8 cellular contexts compared by ENCODE assay signal in the genomic region with DNA sequence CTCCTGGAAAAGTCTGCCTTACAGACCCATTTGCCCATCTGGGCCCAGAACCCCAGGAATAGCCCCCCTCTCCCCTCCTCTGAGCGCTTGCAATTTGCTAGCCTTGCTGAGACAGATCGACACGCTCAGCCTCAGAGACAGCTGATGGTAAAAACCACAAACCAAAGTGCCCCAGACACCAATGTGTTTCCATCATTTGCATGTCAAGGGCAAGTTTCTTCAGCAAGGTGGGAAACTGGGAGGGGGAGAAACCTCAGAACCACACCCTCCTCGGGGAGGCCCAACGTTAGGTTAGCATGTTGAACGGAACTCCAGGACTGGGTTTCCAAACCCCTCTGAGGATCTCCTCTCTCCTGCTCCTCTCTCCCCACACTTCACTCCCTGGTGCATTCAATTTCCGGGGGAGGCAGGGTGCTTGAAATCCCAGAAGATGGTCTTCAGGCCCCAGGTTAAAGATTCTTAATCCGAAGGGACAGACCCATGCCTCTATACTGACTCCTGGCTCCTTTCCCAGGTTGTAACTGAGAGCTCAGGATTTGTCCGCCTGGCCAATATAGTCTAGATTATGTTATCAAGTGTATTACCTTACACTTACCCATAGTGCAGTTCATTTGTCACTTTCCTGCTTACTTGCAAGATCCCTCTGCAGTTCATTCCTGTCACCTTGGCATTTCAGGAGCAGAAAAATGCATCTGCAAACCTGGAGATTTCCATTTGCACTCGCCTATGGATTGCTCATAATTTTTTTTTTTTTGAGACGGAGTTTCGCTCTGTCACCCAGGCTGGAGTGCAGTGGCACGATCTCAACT. TPM values are rescaled to one million over a fixed set of nuclear protein-coding genes. Genes with fewer than 3 reads are reported as not detected.
A peak's percentile ranks its signal among the peaks of the same experiment; 100 is the strongest.
DNase-seq lines count a peak whose midpoint lies in the region; ATAC-seq and TF ChIP-seq lines count a peak whose summit lies in the region.

No MANE protein-coding gene starts in this region.

- H3K4me3 ChIP-seq in spleen: peak overlapping the region in 1 of 8 donors; percentile 74

- H3K9me3 ChIP-seq in spleen: no peaks in the 10 kb centered on the region

- H3K4me1 ChIP-seq in spleen: peaks cover 15 to 53% (median 39%) of the 10 kb centered on the region in 6 donors

- TF ChIP-seq CTCF in spleen (IDR thresholded peaks at IDR 0.05 in 8 of 11, conservative IDR thresholded peaks at IDR 0.05 in 3 of 11): no peak

- in situ Hi-C loops in ACHN (cut with HindIII; ENCODE audit: low pct_ligation_motif_present, low pct_unique_long_range_greater_than_20kb, low sequenced_read_pairs): no loop called here

- H3K27me3 ChIP-seq in spleen (replicated peaks in 1 of 7): peaks cover 0 to 84% (median 10%) of the 10 kb centered on the region in 7 donors

- no peak for TF ChIP-seq POLR2A in spleen (IDR thresholded peaks at IDR 0.05)

- intact Hi-C loops in spleen (cut with DNase I; ENCODE audit: low total_unique reads): no loop called here

- no peak overlapping the region for H3K27ac ChIP-seq in spleen

- WGBS in spleen, 5 donors: 47 to 62% (median 50%) methylated on average over 10 to 13 of the region's 13 CpGs

- DNase-seq in NCI-H2029 treated with DMSO at 0.1 percent for 48 hours (lab: John Stamatoyannopoulos, UW): peak; percentile 28
- DNase-seq in NCI-H2029 (lab: John Stamatoyannopoulos, UW): no peak
- DNase-seq in RPMI8226: peak; percentile 68
- peak; percentile 49 for DNase-seq in central memory CD4-positive, alpha-beta T cell
- DNase-seq in spleen: peak; percentile 71
- no peak for DNase-seq in AG20443 (ENCODE audit: low spot score)
- no peak for DNase-seq in ACHN

- no peaks in the 10 kb centered on the region for H3K36me3 ChIP-seq in spleen

- peak; percentile 69 for ATAC-seq in HG02840 (IDR thresholded peaks at IDR 0.05; ENCODE audit: low FRiP score, unreplicated experiment)

RNA-seq across cellular contexts. Expression of a gene that starts 1.3 kb away (rescaled TPM):
- total RNA-seq in spleen: 10 to 100 TPM; 13.2 to 23.5 (median 16.7) TPM
- polyA plus RNA-seq in spleen: 10 to 100 TPM in 1 of 3 donors, 1 to 10 TPM in 2; 5.4 to 15.7 (median 5.4) TPM

RNA-seq across cellular contexts. Expression of a gene that starts 31.5 kb away (rescaled TPM):
- total RNA-seq in spleen: 10 to 100 TPM; 43.0 to 59.9 (median 54.2) TPM
- polyA plus RNA-seq in spleen: 10 to 100 TPM in 2 of 3 donors, 1 to 10 TPM in 1; 10.0 to 19.1 (median 10.2) TPM

RNA-seq across cellular contexts. Expression of a gene that starts 50.5 kb away (rescaled TPM):
- total RNA-seq in spleen: 100 to 1,000 TPM; 165 to 213 (median 174) TPM
- 10 to 100 TPM; 65.8 to 90.4 (median 88.2) TPM for polyA plus RNA-seq in spleen

Comparison
In these comparisons a context has a peak if more than half of its experiments do, and no peak if none do; other contexts are left out.
1. DNase-seq: peak in NCI-H2029 treated with DMSO at 0.1 percent for 48 hours (single experiment), RPMI8226 (single experiment), central memory CD4-positive, alpha-beta T cell (single experiment) and spleen (single experiment); none in NCI-H2029 (single experiment), AG20443 (single experiment) and ACHN (single experiment).